Comparison of ENCODE assay signal across 8 cellular contexts in genomic region chr9:127770905-127771569, GRCh38. TPM values are rescaled to one million over a fixed set of nuclear protein-coding genes. Genes with fewer than 3 reads are reported as not detected.
A peak's percentile ranks its signal among the peaks of the same experiment; 100 is the strongest.
DNase-seq lines count a peak whose midpoint lies in the region; ATAC-seq and TF ChIP-seq lines count a peak whose summit lies in the region.

No MANE protein-coding gene starts in this region.

- 13 to 18% methylated on average over 34 to 39 of the region's 43 CpGs for WGBS in GM23248 (ENCODE audit: low coverage in 1 of 2, low lambda C conversion rate in 2 of 2, missing lambda C conversion rate in 2 of 2), 2 experiments

- H3F3A ChIP-seq in GM23248 (ENCODE audit: insufficient read depth): 0 out of 2 replicates have a peak, but pooled peaks cover 3% of the 10 kb centered on the region

- H3K4me3 Mint-ChIP-seq in activated T-helper 2 cell treated with anti-CD3 and anti-CD28 coated beads, Interferon-gamma antibody, Interleukin-2, Interleukin-4, amounts not matched to agents 10 μg/mL and 5 μg/mL and 100 μg/mL, durations not matched to agents 14 hours and 24 hours and 36 hours (ENCODE audit: low read depth): peak overlapping the region; percentile 85
- H3K4me3 Mint-ChIP-seq in natural killer cell: peak overlapping the region; percentile 87
- peak overlapping the region; percentile 92 to 99 for H3K4me3 Mint-ChIP-seq in stimulated activated naive B cell treated with anti-CD40 and anti-IgM and Interleukin-4, amounts not matched to agents 10 μg/mL and 1 μg/mL and 100 μg/mL, for 72 hours

- H3K36me3 ChIP-seq in DND-41 (ENCODE audit: insufficient read depth, low read length) (no peaks in the 10 kb centered on the region), GM23248 (ENCODE audit: low read depth) (no peaks in the 10 kb centered on the region), Karpas-422 (ENCODE audit: insufficient read depth, low read length) (no peaks in the 10 kb centered on the region)

- intact Hi-C loops in activated T-helper 2 cell treated with anti-CD3 and anti-CD28 coated beads, Interferon-gamma antibody, Interleukin-2, Interleukin-4, amounts not matched to agents 10 μg/mL and 5 μg/mL and 100 μg/mL, durations not matched to agents 14 hours and 24 hours and 36 hours (cut with micrococcal nuclease): loop anchor here (1.0 to 10.0 kb wide), 6 partner anchors 14 to 354 kb away; partner anchors contain the start of genes NAIF1, PTGES2, SLC25A25 and TOR2A
- intact Hi-C loops in natural killer cell (cut with micrococcal nuclease): loop anchor here (1.0 to 10.0 kb wide), 3 partner anchors 12 to 294 kb away; partner anchors contain the start of genes FPGS, NAIF1 and SLC25A25

- peaks cover 60% of the 10 kb centered on the region for H3K36me3 Mint-ChIP-seq in activated T-helper 2 cell treated with anti-CD3 and anti-CD28 coated beads, Interferon-gamma antibody, Interleukin-2, Interleukin-4, amounts not matched to agents 10 μg/mL and 5 μg/mL and 100 μg/mL, durations not matched to agents 14 hours and 24 hours and 36 hours (ENCODE audit: low read depth)
- no peaks in the 10 kb centered on the region for H3K36me3 Mint-ChIP-seq in natural killer cell
- peaks cover 42 to 48% of the 10 kb centered on the region in 2 donors for H3K36me3 Mint-ChIP-seq in stimulated activated naive B cell treated with anti-CD40 and anti-IgM and Interleukin-4, amounts not matched to agents 10 μg/mL and 1 μg/mL and 100 μg/mL, for 72 hours

- H3K27me3 Mint-ChIP-seq in activated T-helper 2 cell treated with anti-CD3 and anti-CD28 coated beads, Interferon-gamma antibody, Interleukin-2, Interleukin-4, amounts not matched to agents 10 μg/mL and 5 μg/mL and 100 μg/mL, durations not matched to agents 14 hours and 24 hours and 36 hours (ENCODE audit: low read depth): no peaks in the 10 kb centered on the region
- H3K27me3 Mint-ChIP-seq in natural killer cell (ENCODE audit: low read depth in 2 of 2): no peaks in the 10 kb centered on the region
- H3K27me3 Mint-ChIP-seq in stimulated activated naive B cell treated with anti-CD40 and anti-IgM and Interleukin-4, amounts not matched to agents 10 μg/mL and 1 μg/mL and 100 μg/mL, for 72 hours: no peaks in the 10 kb centered on the region

- H3K4me2 ChIP-seq in DND-41 (ENCODE audit: insufficient read depth, low read length) (peak overlapping the region; percentile 81), GM23248 (ENCODE audit: unreplicated experiment) (peak overlapping the region; percentile 87), Karpas-422 (ENCODE audit: low read depth, low read length, poor library complexity, severe bottlenecking) (peak overlapping the region; percentile 91)

- H3K4me1 Mint-ChIP-seq in activated T-helper 2 cell treated with anti-CD3 and anti-CD28 coated beads, Interferon-gamma antibody, Interleukin-2, Interleukin-4, amounts not matched to agents 10 μg/mL and 5 μg/mL and 100 μg/mL, durations not matched to agents 14 hours and 24 hours and 36 hours (ENCODE audit: low read depth): peaks cover 56% of the 10 kb centered on the region
- peaks cover 54 to 63% of the 10 kb centered on the region in 2 donors for H3K4me1 Mint-ChIP-seq in natural killer cell
- H3K4me1 Mint-ChIP-seq in stimulated activated naive B cell treated with anti-CD40 and anti-IgM and Interleukin-4, amounts not matched to agents 10 μg/mL and 1 μg/mL and 100 μg/mL, for 72 hours: peaks cover 45 to 70% of the 10 kb centered on the region in 2 donors

- no peaks in the 10 kb centered on the region for H3K9me3 Mint-ChIP-seq in activated T-helper 2 cell treated with anti-CD3 and anti-CD28 coated beads, Interferon-gamma antibody, Interleukin-2, Interleukin-4, amounts not matched to agents 10 μg/mL and 5 μg/mL and 100 μg/mL, durations not matched to agents 14 hours and 24 hours and 36 hours
- no peaks in the 10 kb centered on the region for H3K9me3 Mint-ChIP-seq in natural killer cell
- H3K9me3 Mint-ChIP-seq in stimulated activated naive B cell treated with anti-CD40 and anti-IgM and Interleukin-4, amounts not matched to agents 10 μg/mL and 1 μg/mL and 100 μg/mL, for 72 hours: no peaks in the 10 kb centered on the region

- H3K4me1 ChIP-seq in DND-41 (ENCODE audit: insufficient read depth, low read length) (peaks cover 37% of the 10 kb centered on the region), GM23248 (ENCODE audit: insufficient read depth) (0 out of 2 replicates have a peak, but pooled peaks cover 4% of the 10 kb centered on the region), Karpas-422 (ENCODE audit: low read length) (peaks cover 13% of the 10 kb centered on the region)

- DNase-seq in DND-41 (peak; percentile 97), GM23248 (peak; percentile 96), Karpas-422 (peak; percentile 99), RPMI7951 (ENCODE audit: low read depth) (peak; percentile 93), fibroblast of peridontal ligament (ENCODE audit: extremely low read depth) (peak; percentile 89), natural killer cell (peak; percentile 93)
- peak; percentile 98 for DNase-seq in activated T-helper 2 cell treated with anti-CD3 and anti-CD28 coated beads, Interferon-gamma antibody, Interleukin-2, Interleukin-4, amounts not matched to agents 10 μg/mL and 5 μg/mL and 100 μg/mL, durations not matched to agents 14 hours and 24 hours and 36 hours (ENCODE audit: low spot score)
- DNase-seq in stimulated activated naive B cell treated with anti-CD40 and anti-IgM and Interleukin-4, amounts not matched to agents 10 μg/mL and 1 μg/mL and 100 μg/mL, for 72 hours: peak; percentile 97

- no peak for TF ChIP-seq CTCF in DND-41 (IDR thresholded peaks at IDR 0.05; ENCODE audit: borderline replicate concordance, extremely low read depth, low read length, poor library complexity, severe bottlenecking)
- no peak for TF ChIP-seq CTCF in natural killer cell (IDR thresholded peaks at IDR 0.05)

- H3K27me3 ChIP-seq in DND-41 (ENCODE audit: insufficient read depth, low read length, poor library complexity) (no peaks in the 10 kb centered on the region), GM23248 (replicated peaks; ENCODE audit: insufficient read depth) (no peaks in the 10 kb centered on the region), Karpas-422 (ENCODE audit: low read length) (no peaks in the 10 kb centered on the region)

- H2AFZ ChIP-seq in DND-41 (ENCODE audit: low read depth, low read length) (peak overlapping the region; percentile 31; the same call in 1 of the 2 replicates), GM23248 (peak overlapping the region; percentile 75), Karpas-422 (ENCODE audit: low read length) (peak overlapping the region; percentile 88; the same call in 1 of the 2 replicates)

- in situ Hi-C loops in GM23248 (cut with MboI): no loop called here

- H3K79me2 ChIP-seq in DND-41 (ENCODE audit: insufficient read depth, low read length) (no peaks in the 10 kb centered on the region), GM23248 (ENCODE audit: insufficient read depth) (no peaks in the 10 kb centered on the region), Karpas-422 (ENCODE audit: low read length) (no peaks in the 10 kb centered on the region)

- H4K20me1 ChIP-seq in DND-41 (ENCODE audit: insufficient read depth, low read length): no peaks in the 10 kb centered on the region
- no peaks in the 10 kb centered on the region for H4K20me1 ChIP-seq in GM23248 (ENCODE audit: insufficient read depth)
- H4K20me1 ChIP-seq in Karpas-422 (ENCODE audit: insufficient read depth, low read depth, low read length): no peaks in the 10 kb centered on the region

- peak overlapping the region; percentile 92 for H3K27ac Mint-ChIP-seq in activated T-helper 2 cell treated with anti-CD3 and anti-CD28 coated beads, Interferon-gamma antibody, Interleukin-2, Interleukin-4, amounts not matched to agents 10 μg/mL and 5 μg/mL and 100 μg/mL, durations not matched to agents 14 hours and 24 hours and 36 hours
- peak overlapping the region; percentile 95 to 99 for H3K27ac Mint-ChIP-seq in natural killer cell
- H3K27ac Mint-ChIP-seq in stimulated activated naive B cell treated with anti-CD40 and anti-IgM and Interleukin-4, amounts not matched to agents 10 μg/mL and 1 μg/mL and 100 μg/mL, for 72 hours: peak overlapping the region; percentile 95

- H3K4me3 ChIP-seq in DND-41 (ENCODE audit: low read depth in 1 of 2, low read length in 2 of 2): peak overlapping the region in 1 of 2 experiments; percentile 55; a peak in 2 of 4 replicates
- peak overlapping the region; percentile 69 for H3K4me3 ChIP-seq in GM23248
- peak overlapping the region; percentile 69 for H3K4me3 ChIP-seq in Karpas-422 (ENCODE audit: low read length)

- H3K9me2 ChIP-seq in GM23248 (ENCODE audit: insufficient read depth) (no peaks in the 10 kb centered on the region), Karpas-422 (replicated peaks; ENCODE audit: insufficient read depth, low read length) (no peaks in the 10 kb centered on the region)

- H3K9me3 ChIP-seq in DND-41 (ENCODE audit: insufficient read depth, low read length, severe bottlenecking) (no peaks in the 10 kb centered on the region), GM23248 (ENCODE audit: low read depth) (no peaks in the 10 kb centered on the region), Karpas-422 (ENCODE audit: low read length) (no peaks in the 10 kb centered on the region)

- H3K27ac ChIP-seq in DND-41 (ENCODE audit: low read length) (0 out of 2 replicates have a peak overlapping the region, but pooled peaks have one; percentile 14), GM23248 (no peak overlapping the region), Karpas-422 (ENCODE audit: low read length) (no peak overlapping the region)

- peak; percentile 94 for ATAC-seq in DND-41 (ENCODE audit: insufficient read depth, low read depth)
- ATAC-seq in natural killer cell: peak; percentile 80 to 93 (median 83)
- peak; percentile 91 to 92 for ATAC-seq in stimulated activated naive B cell treated with anti-CD40 and anti-IgM and Interleukin-4, amounts not matched to agents 10 μg/mL and 1 μg/mL and 100 μg/mL, for 72 hours (replicated peaks)

- peak overlapping the region; percentile 45; the same call in 1 of the 2 replicates for H3K9ac ChIP-seq in DND-41 (ENCODE audit: low read depth, low read length)
- no peak overlapping the region for H3K9ac ChIP-seq in GM23248
- H3K9ac ChIP-seq in Karpas-422 (ENCODE audit: low read length): peak overlapping the region; percentile 54

RNA-seq across cellular contexts. Expression of gene SH2D3C, which starts 7.4 kb away (rescaled TPM):
- not detected in 2 replicates for total RNA-seq in GM23248 (2014; rRNA removed; shearing (Covaris generic))
- polyA plus RNA-seq in GM23248 (2016; fragmentation: Nextera tagmentation; extraction: Ambion mirVana): not detected in 2 replicates
- 0.61 TPM in 1 of 2 replicates, not detected in the other for total RNA-seq in Karpas-422 (2014; rRNA removed; shearing (Covaris generic); ENCODE audit: low replicate concordance)
- 0.12 and 0.29 TPM in 2 replicates for total RNA-seq in RPMI7951 (2014; rRNA removed; shearing (Covaris generic))
- 23.6 and 25.1 TPM in 2 replicates for total RNA-seq in activated T-helper 2 cell treated with anti-CD3 and anti-CD28 coated beads, Interferon-gamma antibody, Interleukin-2, Interleukin-4, amounts not matched to agents 10 μg/mL and 5 μg/mL and 100 μg/mL, durations not matched to agents 14 hours and 24 hours and 36 hours
- total RNA-seq in natural killer cell: 10 to 100 TPM; 42.8 to 86.8 (median 56.6) TPM

RNA-seq across cellular contexts. Expression of gene CDK9, which starts 14.8 kb away (rescaled TPM):
- total RNA-seq in GM23248 (2014; rRNA removed; shearing (Covaris generic)): 43.7 and 59.8 TPM in 2 replicates
- polyA plus RNA-seq in GM23248 (2016; fragmentation: Nextera tagmentation; extraction: Ambion mirVana): 58.9 and 59.7 TPM in 2 replicates
- total RNA-seq in Karpas-422 (2014; rRNA removed; shearing (Covaris generic); ENCODE audit: low replicate concordance): 23.9 and 30.7 TPM in 2 replicates
- 15.6 and 20.7 TPM in 2 replicates for total RNA-seq in RPMI7951 (2014; rRNA removed; shearing (Covaris generic))
- 98.1 and 99.8 TPM in 2 replicates for total RNA-seq in activated T-helper 2 cell treated with anti-CD3 and anti-CD28 coated beads, Interferon-gamma antibody, Interleukin-2, Interleukin-4, amounts not matched to agents 10 μg/mL and 5 μg/mL and 100 μg/mL, durations not matched to agents 14 hours and 24 hours and 36 hours
- total RNA-seq in natural killer cell: 100 to 1,000 TPM; 181 to 207 (median 188) TPM

RNA-seq across cellular contexts. Expression of gene FPGS, which starts 31.6 kb away (rescaled TPM):
- 67.7 and 80.4 TPM in 2 replicates for total RNA-seq in GM23248 (2014; rRNA removed; shearing (Covaris generic))
- polyA plus RNA-seq in GM23248 (2016; fragmentation: Nextera tagmentation; extraction: Ambion mirVana): 60.2 and 71.4 TPM in 2 replicates
- total RNA-seq in Karpas-422 (2014; rRNA removed; shearing (Covaris generic); ENCODE audit: low replicate concordance): 41.9 and 102 TPM in 2 replicates
- 29.7 and 38.4 TPM in 2 replicates for total RNA-seq in RPMI7951 (2014; rRNA removed; shearing (Covaris generic))
- total RNA-seq in activated T-helper 2 cell treated with anti-CD3 and anti-CD28 coated beads, Interferon-gamma antibody, Interleukin-2, Interleukin-4, amounts not matched to agents 10 μg/mL and 5 μg/mL and 100 μg/mL, durations not matched to agents 14 hours and 24 hours and 36 hours: 116 and 137 TPM in 2 replicates
- total RNA-seq in natural killer cell: 100 to 1,000 TPM in 2 of 3 donors, 10 to 100 TPM in 1; 99.1 to 108 (median 107) TPM

RNA-seq across cellular contexts. Expression of gene TOR2A, which starts 35.9 kb away (rescaled TPM):
- total RNA-seq in GM23248 (2014; rRNA removed; shearing (Covaris generic)): 2.9 and 9.0 TPM in 2 replicates
- polyA plus RNA-seq in GM23248 (2016; fragmentation: Nextera tagmentation; extraction: Ambion mirVana): 9.2 and 10.3 TPM in 2 replicates
- total RNA-seq in Karpas-422 (2014; rRNA removed; shearing (Covaris generic); ENCODE audit: low replicate concordance): 10.7 and 12.7 TPM in 2 replicates
- 4.8 and 6.6 TPM in 2 replicates for total RNA-seq in RPMI7951 (2014; rRNA removed; shearing (Covaris generic))
- 20.2 and 20.6 TPM in 2 replicates for total RNA-seq in activated T-helper 2 cell treated with anti-CD3 and anti-CD28 coated beads, Interferon-gamma antibody, Interleukin-2, Interleukin-4, amounts not matched to agents 10 μg/mL and 5 μg/mL and 100 μg/mL, durations not matched to agents 14 hours and 24 hours and 36 hours
- 10 to 100 TPM; 20.9 to 27.8 (median 23.7) TPM for total RNA-seq in natural killer cell

RNA-seq across cellular contexts. Expression of gene TTC16, which starts 55.2 kb away (rescaled TPM):
- not detected in 2 replicates for total RNA-seq in GM23248 (2014; rRNA removed; shearing (Covaris generic))
- 0.05 and 0.06 TPM in 2 replicates for polyA plus RNA-seq in GM23248 (2016; fragmentation: Nextera tagmentation; extraction: Ambion mirVana)
- total RNA-seq in Karpas-422 (2014; rRNA removed; shearing (Covaris generic); ENCODE audit: low replicate concordance): not detected in 2 replicates
- total RNA-seq in RPMI7951 (2014; rRNA removed; shearing (Covaris generic)): not detected in 2 replicates
- total RNA-seq in activated T-helper 2 cell treated with anti-CD3 and anti-CD28 coated beads, Interferon-gamma antibody, Interleukin-2, Interleukin-4, amounts not matched to agents 10 μg/mL and 5 μg/mL and 100 μg/mL, durations not matched to agents 14 hours and 24 hours and 36 hours: 0.18 TPM in 1 of 2 replicates, not detected in the other
- 10 to 100 TPM; 15.5 to 23.0 (median 21.5) TPM for total RNA-seq in natural killer cell

Comparison
In these comparisons a context has a peak if more than half of its experiments do, and no peak if none do; other contexts are left out.
1. H2AFZ ChIP-seq: peak in every context shown above with its lines; median percentile 88 in Karpas-422; 75 in GM23248; 31 in DND-41.
2. RNA of gene SH2D3C, which starts 7.4 kb away (total RNA-seq): 42.8 to 86.8 TPM in natural killer cell and 23.6 to 25.1 TPM in activated T-helper 2 cell treated with anti-CD3 and anti-CD28 coated beads, Interferon-gamma antibody, Interleukin-2, Interleukin-4, amounts not matched to agents 10 μg/mL and 5 μg/mL and 100 μg/mL, durations not matched to agents 14 hours and 24 hours and 36 hours; 0.12 to 0.29 TPM in RPMI7951, not detected in GM23248 and 0.61 TPM in Karpas-422; every median in the first group is over 10 times any median in the second.
3. Peak in every context shown above with its lines, with median percentiles within 50 percentile points of each other: ATAC-seq, DNase-seq, H3K4me2 ChIP-seq, H3K27ac Mint-ChIP-seq and H3K4me3 Mint-ChIP-seq.